ENCODE assay signal across 21 cellular contexts in the genomic region with DNA sequence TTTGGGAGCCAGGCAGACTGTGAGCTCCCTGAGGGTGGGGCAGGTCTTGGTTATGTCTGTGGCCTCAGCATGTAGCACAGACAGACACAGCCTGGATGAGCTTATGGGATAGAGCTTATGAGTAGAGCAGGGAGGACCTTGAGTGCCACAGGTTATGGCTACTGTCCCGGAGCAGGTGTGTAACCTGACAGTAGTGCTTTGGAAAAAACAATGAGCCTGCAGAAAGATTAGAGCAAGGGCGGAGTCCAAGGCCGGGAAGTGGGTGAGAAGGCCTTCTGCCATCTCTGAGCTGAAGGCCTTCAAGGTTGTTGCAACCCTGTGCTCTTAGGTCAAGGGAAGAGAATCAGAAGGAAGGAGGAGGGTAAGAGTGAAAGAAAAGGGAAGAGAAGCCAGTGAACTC. TPM values are rescaled to one million over a fixed set of nuclear protein-coding genes. Genes with fewer than 3 reads are reported as not detected.
DNase-seq lines count a peak whose midpoint lies in the region; ATAC-seq and TF ChIP-seq lines count a peak whose summit lies in the region.
"Had no signal": no experiment of that assay in that cellular context is flagged by ENCODE, and none has a peak within 500 bp of the region (broad histone marks: within the 10 kb centered on the region; RNA-seq: fewer than 3 reads in every experiment).

No MANE protein-coding gene starts in this region.

- no peaks in the 10 kb centered on the region for H3K36me3 ChIP-seq in CD8-positive, alpha-beta T cell (ENCODE audit: insufficient read depth, low read length)
- no peaks in the 10 kb centered on the region for H3K36me3 ChIP-seq in colonic mucosa
- no peaks in the 10 kb centered on the region for H3K36me3 ChIP-seq in neural progenitor cell
- peaks cover 17% of the 10 kb centered on the region for H3K36me3 ChIP-seq in WERI-Rb-1

- peaks cover 2% of the 10 kb centered on the region for H3K4me1 Mint-ChIP-seq in T-helper 1 cell treated with Interleukin-12 subunit alpha and Interleukin-12 subunit beta and Interleukin-4 antibody, amounts not matched to agents 30 μg/mL and 1 μg/mL, for 36 hours (ENCODE audit: low read depth)
- H3K4me1 Mint-ChIP-seq in CD8-positive, alpha-beta T cell (ENCODE audit: low read depth) = peaks cover 1% of the 10 kb centered on the region
- peaks cover 24% of the 10 kb centered on the region for H3K4me1 Mint-ChIP-seq in neural progenitor cell
- H3K4me1 Mint-ChIP-seq in stimulated activated naive B cell treated with anti-CD40 and anti-IgM and Interleukin-4, amounts not matched to agents 10 μg/mL and 1 μg/mL and 100 μg/mL, for 72 hours = peaks cover 15 to 43% of the 10 kb centered on the region in 2 donors

- no peak overlapping the region for H2AFZ ChIP-seq in neural progenitor cell (replicated peaks)
- H2AFZ ChIP-seq: parathyroid adenoma had no signal

- H3K4me3 Mint-ChIP-seq in T-helper 1 cell treated with Interleukin-12 subunit alpha and Interleukin-12 subunit beta and Interleukin-4 antibody, amounts not matched to agents 30 μg/mL and 1 μg/mL, for 36 hours = no peak overlapping the region
- H3K4me3 Mint-ChIP-seq in CD8-positive, alpha-beta T cell = no peak overlapping the region
- no peak overlapping the region for H3K4me3 Mint-ChIP-seq in neural progenitor cell
- H3K4me3 Mint-ChIP-seq in stimulated activated naive B cell treated with anti-CD40 and anti-IgM and Interleukin-4, amounts not matched to agents 10 μg/mL and 1 μg/mL and 100 μg/mL, for 72 hours = no peak overlapping the region
- H3K4me3 Mint-ChIP-seq: activated naive CD4-positive, alpha-beta T cell treated with anti-CD3 and anti-CD28 coated beads, Interleukin-2, amount 10 ng/mL, durations not matched to agents 7 days and 5 days; brain had no signal

- H3K4me1 ChIP-seq in CD8-positive, alpha-beta T cell (ENCODE audit: insufficient read depth, low read length) = no peaks in the 10 kb centered on the region
- peaks cover 8% of the 10 kb centered on the region for H3K4me1 ChIP-seq in colonic mucosa
- H3K4me1 ChIP-seq in neural progenitor cell = peaks cover 24% of the 10 kb centered on the region
- H3K4me1 ChIP-seq: parathyroid adenoma had no signal

- no peaks in the 10 kb centered on the region for H3K27me3 Mint-ChIP-seq in T-helper 1 cell treated with Interleukin-12 subunit alpha and Interleukin-12 subunit beta and Interleukin-4 antibody, amounts not matched to agents 30 μg/mL and 1 μg/mL, for 36 hours (ENCODE audit: low read depth)
- H3K27me3 Mint-ChIP-seq in CD8-positive, alpha-beta T cell (ENCODE audit: low read depth) = no peaks in the 10 kb centered on the region
- peaks cover 2% of the 10 kb centered on the region for H3K27me3 Mint-ChIP-seq in neural progenitor cell (ENCODE audit: insufficient read depth, low read depth)
- H3K27me3 Mint-ChIP-seq in stimulated activated naive B cell treated with anti-CD40 and anti-IgM and Interleukin-4, amounts not matched to agents 10 μg/mL and 1 μg/mL and 100 μg/mL, for 72 hours = no peaks in the 10 kb centered on the region
- H3K27me3 Mint-ChIP-seq: activated naive CD4-positive, alpha-beta T cell treated with anti-CD3 and anti-CD28 coated beads, Interleukin-2, amount 10 ng/mL, durations not matched to agents 7 days and 5 days; brain had no signal

- H3K27me3 ChIP-seq in CD8-positive, alpha-beta T cell (ENCODE audit: insufficient read depth, low read length) = no peaks in the 10 kb centered on the region
- H3K27me3 ChIP-seq in colonic mucosa (no peaks in the 10 kb centered on the region), neural progenitor cell (no peaks in the 10 kb centered on the region), WERI-Rb-1 (ENCODE audit: insufficient read depth, low read depth, severe bottlenecking) (no peaks in the 10 kb centered on the region)

- POLR2A ChIA-PET in CD8-positive, alpha-beta T cell (lab: Charles Lee) = interaction anchor here (1.1 kb wide), 1 partner anchor 16 kb away, joined by 3 read pairs; no protein-coding TSS in a partner anchor

- peaks cover 26% of the 10 kb centered on the region for H3F3A ChIP-seq in neural progenitor cell (ENCODE audit: low read depth)

- H3K36me3 Mint-ChIP-seq in T-helper 1 cell treated with Interleukin-12 subunit alpha and Interleukin-12 subunit beta and Interleukin-4 antibody, amounts not matched to agents 30 μg/mL and 1 μg/mL, for 36 hours (ENCODE audit: low read depth) = peaks cover 7% of the 10 kb centered on the region
- peaks cover 16% of the 10 kb centered on the region for H3K36me3 Mint-ChIP-seq in CD8-positive, alpha-beta T cell
- peaks cover 10% of the 10 kb centered on the region for H3K36me3 Mint-ChIP-seq in neural progenitor cell
- peaks cover 50 to 54% of the 10 kb centered on the region in 2 donors for H3K36me3 Mint-ChIP-seq in stimulated activated naive B cell treated with anti-CD40 and anti-IgM and Interleukin-4, amounts not matched to agents 10 μg/mL and 1 μg/mL and 100 μg/mL, for 72 hours

- CTCF ChIA-PET in CD8-positive, alpha-beta T cell (lab: Charles Lee) = interaction anchor here (0.8 to 1.0 kb wide), 2 partner anchors 15 kb away, joined by 3 read pairs; no protein-coding TSS in a partner anchor

- H3K9ac ChIP-seq in colonic mucosa (ENCODE audit: low read depth in 2 of 2, low read length in 2 of 2) (no peak overlapping the region), neural progenitor cell (no peak overlapping the region)
- H3K9ac ChIP-seq: parathyroid adenoma had no signal

- TF ChIP-seq CTCF in CD8-positive, alpha-beta T cell (IDR thresholded peaks at IDR 0.05) = no peak
- no peak for TF ChIP-seq CTCF in colonic mucosa (IDR thresholded peaks at IDR 0.05)
- TF ChIP-seq CTCF in neural progenitor cell (IDR thresholded peaks at IDR 0.05) = no peak
- TF ChIP-seq CTCF in WERI-Rb-1 (IDR thresholded peaks at IDR 0.05; ENCODE audit: low read depth, low read length) = no peak

- H3K9me3 Mint-ChIP-seq in T-helper 1 cell treated with Interleukin-12 subunit alpha and Interleukin-12 subunit beta and Interleukin-4 antibody, amounts not matched to agents 30 μg/mL and 1 μg/mL, for 36 hours = no peaks in the 10 kb centered on the region
- no peaks in the 10 kb centered on the region for H3K9me3 Mint-ChIP-seq in CD8-positive, alpha-beta T cell
- H3K9me3 Mint-ChIP-seq in neural progenitor cell = no peaks in the 10 kb centered on the region
- H3K9me3 Mint-ChIP-seq in stimulated activated naive B cell treated with anti-CD40 and anti-IgM and Interleukin-4, amounts not matched to agents 10 μg/mL and 1 μg/mL and 100 μg/mL, for 72 hours = no peaks in the 10 kb centered on the region
- H3K9me3 Mint-ChIP-seq: activated naive CD4-positive, alpha-beta T cell treated with anti-CD3 and anti-CD28 coated beads, Interleukin-2, amount 10 ng/mL, durations not matched to agents 7 days and 5 days; brain had no signal

- no peaks in the 10 kb centered on the region for H4K20me1 ChIP-seq in neural progenitor cell (ENCODE audit: low read depth)

- H3K4me2 ChIP-seq in neural progenitor cell = no peak overlapping the region

- H3K27ac Mint-ChIP-seq in T-helper 1 cell treated with Interleukin-12 subunit alpha and Interleukin-12 subunit beta and Interleukin-4 antibody, amounts not matched to agents 30 μg/mL and 1 μg/mL, for 36 hours = peak overlapping the region; percentile 8
- peak overlapping the region; percentile 17 for H3K27ac Mint-ChIP-seq in CD8-positive, alpha-beta T cell
- peak overlapping the region; percentile 73 for H3K27ac Mint-ChIP-seq in neural progenitor cell
- no peak overlapping the region for H3K27ac Mint-ChIP-seq in stimulated activated naive B cell treated with anti-CD40 and anti-IgM and Interleukin-4, amounts not matched to agents 10 μg/mL and 1 μg/mL and 100 μg/mL, for 72 hours
- H3K27ac Mint-ChIP-seq: activated naive CD4-positive, alpha-beta T cell treated with anti-CD3 and anti-CD28 coated beads, Interleukin-2, amount 10 ng/mL, durations not matched to agents 7 days and 5 days; brain had no signal

- no peak overlapping the region for H3K27ac ChIP-seq in CD8-positive, alpha-beta T cell (ENCODE audit: low read depth, low read length)
- H3K27ac ChIP-seq in colonic mucosa (no peak overlapping the region), neural progenitor cell (no peak overlapping the region), WERI-Rb-1 (no peak overlapping the region)
- H3K27ac ChIP-seq: 22Rv1, epithelial cell of prostate, parathyroid adenoma had no signal

- intact Hi-C loops in CD8-positive, alpha-beta T cell (cut with DNase I, micrococcal nuclease) = no loop called here
- intact Hi-C loops in colonic mucosa (cut with DNase I) = no loop called here

- no peak for DNase-seq in T-helper 1 cell
- DNase-seq in CD8-positive, alpha-beta T cell = no peak
- DNase-seq in colonic mucosa = peak; percentile 66
- DNase-seq in neural progenitor cell (ENCODE audit: low spot score) = no peak
- DNase-seq in WERI-Rb-1 = no peak
- no peak for DNase-seq in stimulated activated naive B cell treated with anti-CD40 and anti-IgM and Interleukin-4, amounts not matched to agents 10 μg/mL and 1 μg/mL and 100 μg/mL, for 72 hours
- DNase-seq: activated CD4-positive, CD25-positive, alpha-beta regulatory T cell; activated CD8-positive, alpha-beta memory T cell treated with anti-CD3 and anti-CD28 coated beads, Interleukin-2, amount 50 U/mL, for 4 hours; GDM1; KBM-7; NCI-H2029 treated with DMSO at 0.1 percent for 48 hours; NCI-H524; SW 1271 had no signal

- H3K4me3 ChIP-seq in CD8-positive, alpha-beta T cell (ENCODE audit: low read depth, low read length) = no peak overlapping the region
- H3K4me3 ChIP-seq in colonic mucosa (no peak overlapping the region), neural progenitor cell (no peak overlapping the region), WERI-Rb-1 (ENCODE audit: low read depth, low read length) (no peak overlapping the region)

- H3K9me3 ChIP-seq in CD8-positive, alpha-beta T cell (ENCODE audit: low read length) = no peaks in the 10 kb centered on the region
- H3K9me3 ChIP-seq in colonic mucosa = no peaks in the 10 kb centered on the region
- no peaks in the 10 kb centered on the region for H3K9me3 ChIP-seq in neural progenitor cell (ENCODE audit: low read depth)
- no peaks in the 10 kb centered on the region for H3K9me3 ChIP-seq in WERI-Rb-1 (ENCODE audit: severe bottlenecking)

- no peaks in the 10 kb centered on the region for H3K79me2 ChIP-seq in neural progenitor cell (ENCODE audit: low read depth)
- H3K79me2 ChIP-seq: parathyroid adenoma had no signal

- ATAC-seq in CD8-positive, alpha-beta T cell = no peak
- no peak for ATAC-seq in GM18867 (IDR thresholded peaks at IDR 0.05; ENCODE audit: unreplicated experiment)
- ATAC-seq in stimulated activated naive B cell treated with anti-CD40 and anti-IgM and Interleukin-4, amounts not matched to agents 10 μg/mL and 1 μg/mL and 100 μg/mL, for 72 hours (replicated peaks) = no peak
- ATAC-seq: left lobe of liver had no signal

RNA-seq across cellular contexts. Expression of gene TAGLN, which starts 4.0 kb away (rescaled TPM):
- total RNA-seq in CD8-positive, alpha-beta T cell = 1 to 10 TPM; 9.4 to 9.8 TPM
- total RNA-seq in colonic mucosa = 100 to 1,000 TPM in 1 of 2 donors, 10 to 100 TPM in 1; 86.8 to 989 TPM
- total RNA-seq in neural progenitor cell (ENCODE audit: low replicate concordance) = 24.5 and 34.0 TPM in 2 replicates

RNA-seq across cellular contexts. Expression of gene SIDT2, which starts 16.7 kb away (rescaled TPM):
- 100 to 1,000 TPM; 133 to 134 TPM for total RNA-seq in CD8-positive, alpha-beta T cell
- total RNA-seq in colonic mucosa = 10 to 100 TPM; 42.9 to 69.3 TPM
- total RNA-seq in neural progenitor cell (ENCODE audit: low replicate concordance) = 13.3 and 20.5 TPM in 2 replicates

RNA-seq across cellular contexts. Expression of gene PCSK7, which starts 36.7 kb away (rescaled TPM):
- total RNA-seq in CD8-positive, alpha-beta T cell = 100 to 1,000 TPM; 208 to 218 TPM
- total RNA-seq in colonic mucosa (100 to 1,000 TPM; 111 to 195 TPM), neural progenitor cell (ENCODE audit: low replicate concordance) (14.2 and 36.6 TPM in 2 replicates)

RNA-seq across cellular contexts. Expression of gene RNF214, which starts 37.3 kb away (rescaled TPM):
- 10 to 100 TPM; 10.8 to 11.7 TPM for total RNA-seq in CD8-positive, alpha-beta T cell
- 10 to 100 TPM; 20.0 to 20.3 TPM for total RNA-seq in colonic mucosa
- 20.9 and 43.6 TPM in 2 replicates for total RNA-seq in neural progenitor cell (ENCODE audit: low replicate concordance)

RNA-seq across cellular contexts. Expression of gene PAFAH1B2, which starts 51.1 kb away (rescaled TPM):
- total RNA-seq in CD8-positive, alpha-beta T cell = 10 to 100 TPM; 52.1 to 55.9 TPM
- total RNA-seq in colonic mucosa (10 to 100 TPM; 76.4 to 80.5 TPM), neural progenitor cell (ENCODE audit: low replicate concordance) (161 and 203 TPM in 2 replicates)
